30 cellular contexts compared by ENCODE assay signal in genomic region chr2:44723921-44724320, GRCh38.
"Had no signal": no experiment of that assay in that cellular context is flagged by ENCODE, and none has a peak within 500 bp of the region (broad histone marks: within the 10 kb centered on the region; RNA-seq: fewer than 3 reads in every experiment).

No MANE protein-coding gene starts in this region.

- H3K27ac Mint-ChIP-seq: mesothelial cell of epicardium; natural killer cell; nephron progenitor cell; neural progenitor cell; progenitor cell of endocrine pancreas; stimulated activated naive B cell treated with anti-CD40 and anti-IgM and Interleukin-4, amounts not matched to agents 10 μg/mL and 1 μg/mL and 100 μg/mL, for 72 hours had no signal

- H3K36me3 Mint-ChIP-seq: mesothelial cell of epicardium, natural killer cell, neural progenitor cell had no signal

- H3K9me3 ChIP-seq: left lung, lower lobe of right lung, neutrophil, right atrium auricular region, right lobe of liver, stomach, testis, thyroid gland, transverse colon, upper lobe of right lung, uterus had no signal

- H3K27ac ChIP-seq: hepatocyte, left lung, lower lobe of right lung, neural progenitor cell, neutrophil, parathyroid adenoma, right atrium auricular region, right lobe of liver, stomach, testis, thyroid gland, transverse colon, upper lobe of right lung, uterus had no signal

- DNase-seq: kidney; left colon; left lung; lower lobe of right lung; mammary epithelial cell; mesenchymal stem cell; naive B cell; natural killer cell; nephron progenitor cell; occipital lobe; right lobe of liver; stimulated activated CD4-positive, alpha-beta T cell treated with anti-CD3 and anti-CD28 coated beads, Interleukin-15, amount 100 ng/mL, for 24 hours; stimulated activated CD4-positive, alpha-beta T cell treated with anti-CD3 and anti-CD28 coated beads, Interleukin-2, amount 100 ng/mL, for 24 hours; stimulated activated CD4-positive, alpha-beta T cell treated with anti-CD3 and anti-CD28 coated beads, Interleukin-4, amount 100 ng/mL, for 1 hour; stimulated activated naive B cell treated with anti-CD40 and anti-IgM and Interleukin-4, amounts not matched to agents 10 μg/mL and 1 μg/mL and 100 μg/mL, for 72 hours; stimulated activated naive CD8-positive, alpha-beta T cell treated with anti-CD3 and anti-CD28 coated beads, Interleukin-15, Interleukin-2, amounts not matched to agents 100 U/mL and 50 U/mL, for 24 hours; stomach; testis; thyroid gland; transverse colon; upper lobe of right lung; uterus had no signal

- H3K36me3 ChIP-seq: left lung, lower lobe of right lung, neural progenitor cell, neutrophil, right atrium auricular region, right lobe of liver, stomach, thyroid gland, transverse colon, upper lobe of right lung, uterus had no signal

- H3K27me3 ChIP-seq: left lung, neural progenitor cell, right atrium auricular region, right lobe of liver, stomach, testis, thyroid gland, transverse colon, upper lobe of right lung, uterus had no signal

- H3K4me1 Mint-ChIP-seq: nephron progenitor cell, neural progenitor cell had no signal

- ATAC-seq: left colon; left lung; lower lobe of right lung; natural killer cell; right lobe of liver; stimulated activated naive B cell treated with anti-CD40 and anti-IgM and Interleukin-4, amounts not matched to agents 10 μg/mL and 1 μg/mL and 100 μg/mL, for 72 hours; stimulated activated naive CD8-positive, alpha-beta T cell treated with anti-CD3 and anti-CD28 coated beads, Interleukin-15, Interleukin-2, amounts not matched to agents 100 U/mL and 50 U/mL, for 24 hours; upper lobe of right lung had no signal

- H3K4me2 ChIP-seq: hepatocyte, neural progenitor cell, smooth muscle cell had no signal

- H3K27me3 Mint-ChIP-seq: naive B cell; progenitor cell of endocrine pancreas; stimulated activated naive B cell treated with anti-CD40 and anti-IgM and Interleukin-4, amounts not matched to agents 10 μg/mL and 1 μg/mL and 100 μg/mL, for 72 hours had no signal

- H3K4me3 ChIP-seq: hepatocyte, left lung, lower lobe of right lung, neural progenitor cell, right atrium auricular region, right lobe of liver, smooth muscle cell, stomach, testis, thyroid gland, transverse colon, upper lobe of right lung, uterus had no signal

- H3K79me2 ChIP-seq: hepatocyte, parathyroid adenoma had no signal

- H3K9me3 Mint-ChIP-seq: naive B cell; natural killer cell; nephron progenitor cell; stimulated activated naive B cell treated with anti-CD40 and anti-IgM and Interleukin-4, amounts not matched to agents 10 μg/mL and 1 μg/mL and 100 μg/mL, for 72 hours had no signal

- H2AFZ ChIP-seq: hepatocyte, neural progenitor cell, parathyroid adenoma had no signal

- H3K9ac ChIP-seq: neural progenitor cell, parathyroid adenoma had no signal

- H3K4me1 ChIP-seq: left lung, lower lobe of right lung, parathyroid adenoma, right atrium auricular region, right lobe of liver, stomach, testis, transverse colon, upper lobe of right lung, uterus had no signal

- H3K4me3 Mint-ChIP-seq: mesothelial cell of epicardium; natural killer cell; nephron progenitor cell; neural progenitor cell; stimulated activated naive B cell treated with anti-CD40 and anti-IgM and Interleukin-4, amounts not matched to agents 10 μg/mL and 1 μg/mL and 100 μg/mL, for 72 hours had no signal
